Comparison of ENCODE assay signal across 1 cellular context in the genomic region with DNA sequence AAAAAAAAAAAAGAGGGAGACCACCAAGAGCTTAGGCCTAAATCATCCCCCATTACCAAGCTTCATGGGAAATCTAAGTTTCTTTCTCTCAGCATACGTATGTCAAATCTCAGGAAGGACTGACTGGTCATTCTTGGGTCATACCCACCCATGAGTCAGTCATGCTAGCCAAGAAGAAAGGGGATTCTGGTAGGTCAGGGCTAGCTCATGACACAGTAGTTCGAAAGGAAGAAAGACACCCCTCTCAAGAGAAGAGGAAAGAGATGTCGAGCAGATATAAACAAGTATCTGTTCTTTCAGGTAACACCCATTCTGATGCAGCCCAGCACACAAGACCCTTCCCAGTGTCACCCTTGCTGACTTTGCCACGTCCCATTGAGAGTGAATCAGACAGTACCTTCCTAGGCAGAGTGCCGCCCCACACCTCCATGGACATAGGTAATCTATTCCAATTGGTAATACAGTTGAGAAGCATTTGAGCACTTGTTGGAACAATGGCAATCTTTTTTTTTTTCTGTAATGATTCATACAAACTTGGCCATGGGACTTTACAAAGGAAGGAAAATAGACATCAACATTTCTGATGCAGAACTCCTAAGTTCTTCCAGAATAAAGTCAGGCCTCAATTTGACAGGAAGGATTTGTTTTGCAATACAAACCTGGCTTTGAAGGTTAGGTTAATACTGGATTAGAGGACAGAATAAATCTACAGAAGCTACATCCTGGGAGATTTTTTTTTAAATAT.
TF ChIP-seq lines count a peak whose summit lies in the region.

No MANE protein-coding gene starts in this region.

TF ChIP-seq in endothelial cell of umbilical vein, 7 proteins besides CTCF, POLR2A, EP300 and RAD21 (continued from another document):
- TF ChIP-seq GATA2 (IDR thresholded peaks at IDR 0.05; ENCODE audit: insufficient read depth, insufficient read length, low read depth, low read length) (no peak), JUN (IDR thresholded peaks at IDR 0.05; ENCODE audit: borderline replicate concordance, insufficient read depth, insufficient read length, low read depth) (peak; percentile 7), MYC (IDR thresholded peaks at IDR 0.05; ENCODE audit: low read depth, low read length) (no peak), FOS (IDR thresholded peaks at IDR 0.05; ENCODE audit: borderline replicate concordance, insufficient read depth, low read length) (peak; percentile 22), EZH2 (IDR thresholded peaks at IDR 0.05; ENCODE audit: borderline replicate concordance, low read depth, low read length, severe bottlenecking) (no peak)
